In genomic region chr9:106156462-106156861, GRCh38 we compare ENCODE assay signal across 24 cellular contexts.
"Had no signal": no experiment of that assay in that cellular context is flagged by ENCODE, and none has a peak within 500 bp of the region (broad histone marks: within the 10 kb centered on the region; RNA-seq: fewer than 3 reads in every experiment).

No MANE protein-coding gene starts in this region.

- ATAC-seq: activated T-helper 17 cell treated with anti-CD3 and anti-CD28 coated beads, Interleukin-2, amount 50 U/mL, for 72 hours; gastrocnemius medialis; left cardiac atrium; naive thymus-derived CD4-positive, alpha-beta T cell; right cardiac atrium had no signal

- H3K9me3 ChIP-seq: gastrocnemius medialis, tibial nerve had no signal

- H3K27ac ChIP-seq: brain microvascular endothelial cell, coronary artery, dorsolateral prefrontal cortex, gastrocnemius medialis, hepatocyte, neural progenitor cell, tibial nerve had no signal

- DNase-seq: activated CD4-positive, alpha-beta memory T cell treated with anti-CD3 and anti-CD28 coated beads, Interleukin-2, amount 10 ng/mL, durations not matched to agents 7 days and 5 days; activated CD4-positive, alpha-beta T cell treated with anti-CD3 and anti-CD28 coated beads for 1 hour; activated CD4-positive, alpha-beta T cell treated with anti-CD3 and anti-CD28 coated beads, Interleukin-2, amount 10 ng/mL, durations not matched to agents 7 days and 5 days; activated CD8-positive, alpha-beta memory T cell treated with anti-CD3 and anti-CD28 coated beads, Interleukin-2, amount 50 U/mL, for 48 hours; activated gamma-delta T cell treated with Interleukin-2 at 50 U/mL for 16 hours; activated naive CD4-positive, alpha-beta T cell treated with anti-CD3 and anti-CD28 coated beads, Interleukin-2, amount 50 U/mL, for 16 hours; activated T-cell treated with anti-CD3 and anti-CD28 coated beads, Interleukin-2, amount 50 U/mL, for 24 hours; amniotic stem cell; brain microvascular endothelial cell; dorsolateral prefrontal cortex; effector memory CD4-positive, alpha-beta T cell; gastrocnemius medialis; glutamatergic neuron; left cardiac atrium; mammary epithelial cell; naive thymus-derived CD4-positive, alpha-beta T cell; right cardiac atrium; stimulated activated CD4-positive, alpha-beta T cell treated with anti-CD3 and anti-CD28 coated beads, Interleukin-15, amount 100 ng/mL, for 24 hours; stimulated activated naive CD4-positive, alpha-beta T cell treated with Interleukin-2 at 50 U/mL for 16 hours had no signal

- H3K4me1 ChIP-seq: neural progenitor cell, tibial nerve had no signal

- H3K4me3 ChIP-seq: coronary artery, dorsolateral prefrontal cortex, gastrocnemius medialis, hepatocyte, neural progenitor cell, tibial nerve had no signal

- H3K4me2 ChIP-seq: hepatocyte, neural progenitor cell had no signal

- H3K27me3 ChIP-seq: brain microvascular endothelial cell, dorsolateral prefrontal cortex, gastrocnemius medialis, hepatocyte, neural progenitor cell, tibial nerve had no signal

- H3K36me3 ChIP-seq: brain microvascular endothelial cell, gastrocnemius medialis, neural progenitor cell, tibial nerve had no signal

- H3K9ac ChIP-seq: neural progenitor cell had no signal
